In the genomic region with DNA sequence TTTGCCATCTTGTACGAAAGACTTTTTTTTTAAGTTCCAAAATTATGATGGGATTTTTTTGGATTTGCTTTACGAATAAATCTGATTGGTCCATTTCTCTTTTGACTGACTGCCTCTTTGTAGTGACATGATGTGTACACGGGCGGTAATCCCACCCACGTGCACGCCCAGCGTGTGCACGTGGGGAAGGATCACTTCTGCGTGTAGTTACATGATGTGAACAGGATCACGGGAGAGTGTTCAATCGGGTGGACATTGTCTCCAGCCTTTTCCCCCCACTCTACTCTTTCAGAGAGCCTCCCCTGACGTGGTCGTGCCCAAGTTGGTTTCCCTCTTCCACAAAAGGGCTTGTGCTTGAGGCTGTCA, we compare ENCODE assay signal across 25 cellular contexts. TPM values are rescaled to one million over a fixed set of nuclear protein-coding genes. Genes with fewer than 3 reads are reported as not detected.
DNase-seq lines count a peak whose midpoint lies in the region; ATAC-seq and TF ChIP-seq lines count a peak whose summit lies in the region.
"Had no signal": no experiment of that assay in that cellular context is flagged by ENCODE, and none has a peak within 500 bp of the region (broad histone marks: within the 10 kb centered on the region; RNA-seq: fewer than 3 reads in every experiment).

No MANE protein-coding gene starts in this region.

- peak overlapping the region; percentile 6 for H2BK15ac ChIP-seq in neuronal stem cell (ENCODE audit: low read length)

- H4K91ac ChIP-seq in neuronal stem cell (ENCODE audit: low read depth, low read length, poor library complexity) = no peak overlapping the region

- H3K4me3 ChIP-seq in neuronal stem cell (ENCODE audit: low read length in 2 of 2) = no peak overlapping the region
- H3K4me3 ChIP-seq: A549; BLaER1 treated with 17β-estradiol and CSF1 and Interleukin-3, amounts not matched to agents 10 nM and 100 nM; GM12878; GM23338 had no signal

- H3K18ac ChIP-seq in neuronal stem cell (ENCODE audit: low read length) = peak overlapping the region; percentile 49

- no peaks in the 10 kb centered on the region for H3K27me3 Mint-ChIP-seq in WTC11 (ENCODE audit: low read depth)
- peaks cover 20% of the 10 kb centered on the region for H3K27me3 Mint-ChIP-seq in nephron progenitor cell (ENCODE audit: low read depth, poor library complexity)
- H3K27me3 Mint-ChIP-seq in type B pancreatic cell = peaks cover 3% of the 10 kb centered on the region
- H3K27me3 Mint-ChIP-seq: CD4-positive, alpha-beta T cell; CD8-positive, alpha-beta memory T cell had no signal

- peak overlapping the region; percentile 86 for H2BK12ac ChIP-seq in neuronal stem cell (ENCODE audit: low read length)

- H3K79me1 ChIP-seq in neuronal stem cell (ENCODE audit: low read depth, low read length) = no peaks in the 10 kb centered on the region

- H2AK5ac ChIP-seq in neuronal stem cell (ENCODE audit: low read depth, low read length) = peak overlapping the region; percentile 72

- H3K27me3 ChIP-seq in neuronal stem cell (ENCODE audit: control insufficient read depth in 3 of 3, insufficient read depth in 3 of 3, low read depth in 1 of 3, low read length in 3 of 3) = no peaks in the 10 kb centered on the region
- H3K27me3 ChIP-seq: BE2C; BLaER1 treated with 17β-estradiol and CSF1 and Interleukin-3, amounts not matched to agents 10 nM and 100 nM had no signal

- no peak overlapping the region for H3K14ac ChIP-seq in neuronal stem cell (ENCODE audit: low read length)

- no peaks in the 10 kb centered on the region for H3K9me3 Mint-ChIP-seq in WTC11
- no peaks in the 10 kb centered on the region for H3K9me3 Mint-ChIP-seq in nephron progenitor cell
- no peaks in the 10 kb centered on the region for H3K9me3 Mint-ChIP-seq in type B pancreatic cell
- H3K9me3 Mint-ChIP-seq: CD4-positive, alpha-beta T cell; CD8-positive, alpha-beta memory T cell; GM23338; H9 had no signal

- DNase-seq in WTC11 (ENCODE audit: low spot score) (no peak), nephron progenitor cell (no peak), neuronal stem cell (ENCODE audit: low spot score) (no peak), type B pancreatic cell (ENCODE audit: extremely low spot score, unreplicated experiment) (no peak), HT-29 (ENCODE audit: low spot score) (no peak), NCI-H2227 treated with DMSO at 0.1 percent for 48 hours (lab: John Stamatoyannopoulos, UW) (no peak)
- DNase-seq: 8988T; ACHN; AML-193; BE2C; CD4-positive, alpha-beta T cell; CD8-positive, alpha-beta memory T cell; DMS 273 treated with DMSO at 0.1 percent for 48 hours; DMS79; EL; GDM1; H9 had no signal

- H3K4me1 Mint-ChIP-seq in WTC11 (no peaks in the 10 kb centered on the region), nephron progenitor cell (peaks cover 19% of the 10 kb centered on the region), type B pancreatic cell (ENCODE audit: unreplicated experiment) (no peaks in the 10 kb centered on the region)
- H3K4me1 Mint-ChIP-seq: CD14-positive monocyte; CD8-positive, alpha-beta memory T cell; H9 had no signal

- H3K4me2 ChIP-seq in neuronal stem cell (ENCODE audit: insufficient read depth, low read length, poor library complexity, severe bottlenecking) = no peak overlapping the region
- H3K4me2 ChIP-seq: A549, GM23338 had no signal

- no peak for ATAC-seq in WTC11
- ATAC-seq in HG02623 (IDR thresholded peaks at IDR 0.05; ENCODE audit: unreplicated experiment) = no peak
- ATAC-seq: A549, GM12878, GM23338, HCT116 had no signal

- POLR2A ChIA-PET in WTC11 (lab: Charles Lee) = no interaction called here

- H2BK120ac ChIP-seq in neuronal stem cell (ENCODE audit: low read depth, low read length) = no peak overlapping the region

- H3K36me3 Mint-ChIP-seq in WTC11 (no peaks in the 10 kb centered on the region), nephron progenitor cell (ENCODE audit: low read depth) (no peaks in the 10 kb centered on the region), type B pancreatic cell (no peaks in the 10 kb centered on the region)
- H3K36me3 Mint-ChIP-seq: CD14-positive monocyte; CD8-positive, alpha-beta memory T cell had no signal

- H3K9ac ChIP-seq in neuronal stem cell (ENCODE audit: low read depth, low read length, poor library complexity) = peak overlapping the region; percentile 16
- H3K9ac ChIP-seq: BLaER1 treated with 17β-estradiol and CSF1 and Interleukin-3, amounts not matched to agents 10 nM and 100 nM had no signal

- H3K4me3 Mint-ChIP-seq in WTC11 = no peak overlapping the region
- no peak overlapping the region for H3K4me3 Mint-ChIP-seq in nephron progenitor cell
- peak overlapping the region; percentile 15 for H3K4me3 Mint-ChIP-seq in type B pancreatic cell
- H3K4me3 Mint-ChIP-seq: CD14-positive monocyte; CD4-positive, alpha-beta T cell; CD8-positive, alpha-beta memory T cell; GM23338; H9 had no signal

- H2BK5ac ChIP-seq in neuronal stem cell (ENCODE audit: low read length) = no peak overlapping the region

- peaks cover 2 to 9% of the 10 kb centered on the region in 2 donors for H3K36me3 ChIP-seq in neuronal stem cell (replicated peaks in 1 of 2; ENCODE audit: control insufficient read depth in 2 of 2, insufficient read depth in 2 of 2, low read length in 2 of 2)
- H3K36me3 ChIP-seq: BE2C; BLaER1 treated with 17β-estradiol and CSF1 and Interleukin-3, amounts not matched to agents 10 nM and 100 nM had no signal

- CTCF ChIA-PET in WTC11 (lab: Charles Lee) = no interaction called here

- no peak overlapping the region for H3K4ac ChIP-seq in neuronal stem cell (ENCODE audit: low read length)

- WGBS in neuronal stem cell (ENCODE audit: extremely low coverage in 2 of 2, insufficient read length in 2 of 2, insufficient replicate concordance in 1 of 2), 2 donors = no CpG with 5 or more reads among the region's 13 CpGs

- H3K9me3 ChIP-seq in neuronal stem cell (replicated peaks in 1 of 2; ENCODE audit: control insufficient read depth in 2 of 2, insufficient read depth in 1 of 2, low read depth in 1 of 2, low read length in 2 of 2) = no peaks in the 10 kb centered on the region
- H3K9me3 ChIP-seq: A549; BE2C; BLaER1 treated with 17β-estradiol and CSF1 and Interleukin-3, amounts not matched to agents 10 nM and 100 nM had no signal

- H3K27ac Mint-ChIP-seq in WTC11 = 0 out of 2 replicates have a peak overlapping the region, but pooled peaks have one; percentile 24
- peak overlapping the region; percentile 23 for H3K27ac Mint-ChIP-seq in nephron progenitor cell
- no peak overlapping the region for H3K27ac Mint-ChIP-seq in type B pancreatic cell
- H3K27ac Mint-ChIP-seq: CD4-positive, alpha-beta T cell; CD8-positive, alpha-beta memory T cell; GM23338 had no signal

- peaks cover 4 to 17% of the 10 kb centered on the region in 2 donors for H3K4me1 ChIP-seq in neuronal stem cell (ENCODE audit: control insufficient read depth in 2 of 2, insufficient read depth in 1 of 2, low read depth in 1 of 2, low read length in 2 of 2)
- H3K4me1 ChIP-seq: A549, BE2C had no signal

- H3K27ac ChIP-seq in neuronal stem cell (replicated peaks; ENCODE audit: low read length) = no peak overlapping the region
- H3K27ac ChIP-seq: A549; BLaER1 treated with 17β-estradiol and CSF1 and Interleukin-3, amounts not matched to agents 10 nM and 100 nM had no signal

- no peak overlapping the region for H3K23ac ChIP-seq in neuronal stem cell (ENCODE audit: low read depth, low read length, poor library complexity)

- no peak for TF ChIP-seq CTCF in WTC11 (IDR thresholded peaks at IDR 0.05)
- no peak for TF ChIP-seq CTCF in nephron progenitor cell (IDR thresholded peaks at IDR 0.05)
- no peak for TF ChIP-seq CTCF in type B pancreatic cell (conservative IDR thresholded peaks at IDR 0.05)

- no peak overlapping the region for H2AFZ ChIP-seq in neuronal stem cell (ENCODE audit: low read length)
- H2AFZ ChIP-seq: GM23338 had no signal

- peak overlapping the region; percentile 76 for H4K8ac ChIP-seq in neuronal stem cell (ENCODE audit: low read depth, low read length)

TF ChIP-seq in WTC11, 78 proteins besides CTCF, POLR2A, EP300 and RAD21 (continues in another document):
- TF ChIP-seq SOX15 (CRISPR knock-in tag; IDR thresholded peaks at IDR 0.05) = no peak
- no peak for TF ChIP-seq ZNF317 (CRISPR knock-in tag; IDR thresholded peaks at IDR 0.05; ENCODE audit: borderline replicate concordance, low read depth)
- no peak for TF ChIP-seq CDX4 (CRISPR knock-in tag; IDR thresholded peaks at IDR 0.05; ENCODE audit: borderline replicate concordance)
- no peak for TF ChIP-seq USF2 (CRISPR knock-in tag; IDR thresholded peaks at IDR 0.05)
- TF ChIP-seq PRRX2 (CRISPR knock-in tag; IDR thresholded peaks at IDR 0.05) = no peak
- TF ChIP-seq FOXK1 (CRISPR knock-in tag; IDR thresholded peaks at IDR 0.05) = no peak

RNA-seq across cellular contexts. Expression of gene KCNC1, which starts 43.1 kb away (rescaled TPM):
- total RNA-seq in WTC11 (2021) = 0.09 to 0.21 TPM (median 0.20 TPM) in 3 replicates
- 2.0 TPM for polyA plus RNA-seq in neuronal stem cell (2013, experiment 1 of 2)
- 1.9 TPM for polyA plus RNA-seq in neuronal stem cell (2013, experiment 2 of 2)
- total RNA-seq in type B pancreatic cell (ENCODE audit: low replicate concordance) = 1.8 and 2.8 TPM in 2 replicates
- not detected in 2 replicates for total RNA-seq in HT-29 (2014; rRNA removed; shearing (Covaris generic))
- total RNA-seq: CD4-positive, alpha-beta T cell; CD8-positive, alpha-beta memory T cell; GM12878; GM23338; H4 had no signal
- polyA plus RNA-seq: CD14-positive monocyte; CD8-positive, alpha-beta memory T cell had no signal

RNA-seq across cellular contexts. Expression of gene MYOD1, which starts 58.3 kb away (rescaled TPM):
- total RNA-seq in WTC11 (2021) (not detected in 3 replicates), type B pancreatic cell (ENCODE audit: low replicate concordance) (3.6 TPM in 1 of 2 replicates, not detected in the other)
- not detected for polyA plus RNA-seq in neuronal stem cell (2013, experiment 1 of 2)
- polyA plus RNA-seq in neuronal stem cell (2013, experiment 2 of 2) = not detected
- total RNA-seq in HT-29 (2014; rRNA removed; shearing (Covaris generic)) = not detected in 2 replicates
- total RNA-seq: CD4-positive, alpha-beta T cell; CD8-positive, alpha-beta memory T cell; GM12878; GM23338; H4; H9 had no signal
- polyA plus RNA-seq: A549; CD14-positive monocyte; CD8-positive, alpha-beta memory T cell; GM12878; GM23338 had no signal
